ENCODE assay signal across 4 cellular contexts in the genomic region with DNA sequence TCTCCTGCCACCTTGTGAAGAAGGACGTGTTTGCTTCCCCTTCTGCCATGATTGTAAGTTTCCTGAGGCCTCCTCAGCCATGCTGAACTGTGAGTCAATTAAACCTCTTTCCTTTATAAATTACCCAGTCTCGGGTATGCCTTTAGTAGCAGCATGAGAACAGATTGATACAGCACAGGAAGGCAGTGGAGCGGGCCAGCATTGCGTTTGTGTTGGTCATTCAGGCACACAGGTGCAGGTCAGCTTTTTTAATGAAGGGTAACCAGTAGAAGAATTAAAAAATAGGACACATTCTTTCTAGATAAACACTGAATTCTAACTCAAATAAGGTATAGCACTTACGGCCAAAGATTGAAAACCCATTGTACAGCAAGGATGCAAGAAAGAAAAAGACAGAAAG.
DNase-seq lines count a peak whose midpoint lies in the region; TF ChIP-seq lines count a peak whose summit lies in the region.
"Not testable (repeated sequence)": the region's sequence is repeated elsewhere in the genome, so short reads cannot be mapped to it uniquely, and the experiment has no call there.

No MANE protein-coding gene starts in this region.

- H3K4me1 Mint-ChIP-seq in endodermal cell: not testable (repeated sequence)

- not testable (repeated sequence) for H3K4me3 Mint-ChIP-seq in endodermal cell

- not testable (repeated sequence) for H3K36me3 Mint-ChIP-seq in endodermal cell (ENCODE audit: low read depth)

- H3K9me3 ChIP-seq in Peyer's patch; endodermal cell (ENCODE audit: control insufficient read depth, low read length): not testable (repeated sequence)

- 90 to 93% methylated on average over 4 to 5 of the region's 5 CpGs for WGBS in endodermal cell (ENCODE audit: insufficient coverage in 1 of 2, insufficient read length in 1 of 2), 2 experiments

- DNase-seq in Peyer's patch (peak in 2 of 3 donors; percentile 3 to 10), endodermal cell (peak; percentile 6), mesenteric fat pad (ENCODE audit: low spot score) (peak; percentile 22), posterior vena cava (ENCODE audit: low spot score) (peak; percentile 55)

- H3K4me3 ChIP-seq in Peyer's patch; endodermal cell (ENCODE audit: low read length): not testable (repeated sequence)

- not testable (repeated sequence) for TF ChIP-seq CTCF in Peyer's patch (IDR thresholded peaks at IDR 0.05); endodermal cell (conservative IDR thresholded peaks at IDR 0.05)

- H3K36me3 ChIP-seq in Peyer's patch; endodermal cell (ENCODE audit: control insufficient read depth, insufficient read depth, low read length): not testable (repeated sequence)

- H3K27ac Mint-ChIP-seq in endodermal cell: not testable (repeated sequence)

- H3K9ac ChIP-seq in endodermal cell (ENCODE audit: extremely low read depth, low read length, poor library complexity, severe bottlenecking): not testable (repeated sequence)

- H3K27me3 Mint-ChIP-seq in endodermal cell (ENCODE audit: insufficient read depth): not testable (repeated sequence)

- H3K4me1 ChIP-seq in Peyer's patch; endodermal cell (ENCODE audit: control insufficient read depth, insufficient read depth, low read length): not testable (repeated sequence)

- not testable (repeated sequence) for TF ChIP-seq POLR2A in Peyer's patch (IDR thresholded peaks at IDR 0.05)

- not testable (repeated sequence) for H3K27ac ChIP-seq in Peyer's patch; endodermal cell (ENCODE audit: low read depth, low read length)

- intact Hi-C loops in posterior vena cava (cut with DNase I): not testable (repeated sequence)

- H3K27me3 ChIP-seq in Peyer's patch; endodermal cell (ENCODE audit: control insufficient read depth, insufficient read depth, low read length, poor library complexity, severe bottlenecking): not testable (repeated sequence)

- H3K9me3 Mint-ChIP-seq in endodermal cell: not testable (repeated sequence)
